Comparison of ENCODE assay signal across 22 cellular contexts in the genomic region with DNA sequence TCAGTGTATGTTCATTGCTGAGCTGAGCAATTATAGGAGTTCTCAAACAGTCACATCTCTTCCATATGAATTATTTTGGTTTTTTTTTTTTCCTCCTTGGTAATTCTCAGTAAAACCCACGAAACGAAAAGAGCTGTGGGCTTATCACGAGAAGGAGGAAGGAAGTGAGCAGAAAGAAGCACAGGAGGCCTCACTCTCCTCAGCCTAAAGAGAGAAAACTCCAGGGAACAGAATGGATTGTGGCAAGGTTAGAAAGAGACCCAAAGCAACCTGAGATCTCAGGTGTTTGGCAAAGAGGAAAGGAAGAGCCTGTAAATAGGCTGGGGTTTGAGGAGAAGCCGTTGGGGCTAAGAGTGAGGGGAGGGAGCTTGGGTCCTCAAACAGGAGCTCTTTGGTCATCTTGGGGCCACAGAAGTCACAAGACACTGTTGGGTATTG.
DNase-seq lines count a peak whose midpoint lies in the region; ATAC-seq and TF ChIP-seq lines count a peak whose summit lies in the region.
"Had no signal": no experiment of that assay in that cellular context is flagged by ENCODE, and none has a peak within 500 bp of the region (broad histone marks: within the 10 kb centered on the region; RNA-seq: fewer than 3 reads in every experiment).

No MANE protein-coding gene starts in this region.

- H3K4me3 ChIP-seq in upper lobe of right lung (no peak overlapping the region), lower leg skin (ENCODE audit: low read depth, poor library complexity, severe bottlenecking) (no peak overlapping the region)
- H3K4me3 ChIP-seq: testis had no signal

- TF ChIP-seq POLR2A in lower leg skin (IDR thresholded peaks at IDR 0.05): no peak

- peak overlapping the region; percentile 40 to 73 for H3K27ac Mint-ChIP-seq in natural killer cell treated with Interleukin-12 subunit alpha and Interleukin-12 subunit beta and Interleukin-15 and Interleukin-18, amount 100 ng/mL, for 72 hours
- peak overlapping the region in 1 of 2 donors; percentile 44 for H3K27ac Mint-ChIP-seq in natural killer cell
- peak overlapping the region; percentile 80 for H3K27ac Mint-ChIP-seq in activated T-helper 17 cell treated with anti-CD3 and anti-CD28 coated beads, Interleukin-2, amount 50 U/mL, for 72 hours
- H3K27ac Mint-ChIP-seq: T-helper 17 cell had no signal

- peaks cover 0 to 2% of the 10 kb centered on the region in 2 donors for H3K27me3 Mint-ChIP-seq in natural killer cell treated with Interleukin-12 subunit alpha and Interleukin-12 subunit beta and Interleukin-15 and Interleukin-18, amount 100 ng/mL, for 72 hours
- peaks cover 5 to 9% of the 10 kb centered on the region in 2 donors for H3K27me3 Mint-ChIP-seq in natural killer cell (ENCODE audit: low read depth in 2 of 2)
- no peaks in the 10 kb centered on the region for H3K27me3 Mint-ChIP-seq in activated T-helper 17 cell treated with anti-CD3 and anti-CD28 coated beads, Interleukin-2, amount 50 U/mL, for 72 hours
- H3K27me3 Mint-ChIP-seq: central memory CD8-positive, alpha-beta T cell; T-helper 17 cell had no signal

- peak in 1 of 2 donors; percentile 33 for ATAC-seq in natural killer cell treated with Interleukin-12 subunit alpha and Interleukin-12 subunit beta and Interleukin-15 and Interleukin-18, amount 100 ng/mL, for 72 hours
- ATAC-seq in natural killer cell: no peak
- peak; percentile 48 for ATAC-seq in activated T-helper 17 cell treated with anti-CD3 and anti-CD28 coated beads, Interleukin-2, amount 50 U/mL, for 72 hours (replicated peaks)
- peak; percentile 50 for ATAC-seq in upper lobe of right lung
- ATAC-seq: left ventricle myocardium superior, T-helper 17 cell had no signal

- peak overlapping the region; percentile 37 for H3K27ac ChIP-seq in upper lobe of right lung
- H3K27ac ChIP-seq: testis had no signal

- peak overlapping the region; percentile 43 for H3K4me3 Mint-ChIP-seq in natural killer cell treated with Interleukin-12 subunit alpha and Interleukin-12 subunit beta and Interleukin-15 and Interleukin-18, amount 100 ng/mL, for 72 hours
- H3K4me3 Mint-ChIP-seq in natural killer cell: no peak overlapping the region
- peak overlapping the region; percentile 51 for H3K4me3 Mint-ChIP-seq in activated T-helper 17 cell treated with anti-CD3 and anti-CD28 coated beads, Interleukin-2, amount 50 U/mL, for 72 hours
- H3K4me3 Mint-ChIP-seq: central memory CD8-positive, alpha-beta T cell; T-helper 17 cell had no signal

- no peaks in the 10 kb centered on the region for H3K36me3 Mint-ChIP-seq in natural killer cell treated with Interleukin-12 subunit alpha and Interleukin-12 subunit beta and Interleukin-15 and Interleukin-18, amount 100 ng/mL, for 72 hours
- no peaks in the 10 kb centered on the region for H3K36me3 Mint-ChIP-seq in natural killer cell
- no peaks in the 10 kb centered on the region for H3K36me3 Mint-ChIP-seq in activated T-helper 17 cell treated with anti-CD3 and anti-CD28 coated beads, Interleukin-2, amount 50 U/mL, for 72 hours (ENCODE audit: low read depth)

- TF ChIP-seq CTCF in natural killer cell (IDR thresholded peaks at IDR 0.05): no peak
- TF ChIP-seq CTCF in upper lobe of right lung (IDR thresholded peaks at IDR 0.05): no peak
- no peak for TF ChIP-seq CTCF in lower leg skin (IDR thresholded peaks at IDR 0.05)

- no peaks in the 10 kb centered on the region for H3K36me3 ChIP-seq in upper lobe of right lung

- H3K4me1 ChIP-seq in upper lobe of right lung: no peaks in the 10 kb centered on the region
- H3K4me1 ChIP-seq: testis had no signal

- 70 to 76% methylated on average over 4 of the region's 4 CpGs for WGBS in lower leg skin, 2 donors

- intact Hi-C loops in natural killer cell (cut with micrococcal nuclease): no loop called here
- intact Hi-C loops in upper lobe of right lung (cut with DNase I): no loop called here
- intact Hi-C loops in lower leg skin (cut with DNase I; ENCODE audit: low total_unique reads): no loop called here

- H3K9me3 ChIP-seq in upper lobe of right lung: no peaks in the 10 kb centered on the region
- H3K9me3 ChIP-seq: testis had no signal

- DNase-seq in natural killer cell treated with Interleukin-12 subunit alpha and Interleukin-12 subunit beta and Interleukin-15 and Interleukin-18, amount 100 ng/mL, for 72 hours (ENCODE audit: low spot score): no peak
- no peak for DNase-seq in natural killer cell
- DNase-seq in NOMO-1 treated with DMSO at 0.1 percent for 48 hours (lab: John Stamatoyannopoulos, UW; ENCODE audit: unreplicated experiment): peak; percentile 46
- DNase-seq in upper lobe of right lung: no peak
- DNase-seq in lower leg skin (ENCODE audit: low spot score in 2 of 2): no peak
- no peak for DNase-seq in NCI-H1694 (lab: John Stamatoyannopoulos, UW)
- no peak for DNase-seq in NCI-H2227 (lab: John Stamatoyannopoulos, UW; ENCODE audit: unreplicated experiment)
- DNase-seq: activated CD4-positive, alpha-beta T cell treated with anti-CD3 and anti-CD28 coated beads for 48 hours; anterior cingulate cortex; effector CD4-positive, alpha-beta T cell; GOT3; KG1; left ventricle myocardium superior; NCI-H1436; NK-92 treated with Interleukin-12 subunit alpha and Interleukin-12 subunit beta, amount 100 ng/mL, for 24 hours; posterior cingulate gyrus; SHP77; stimulated activated CD4-positive, alpha-beta T cell treated with anti-CD3 and anti-CD28 coated beads, Interleukin-4, amount 100 ng/mL, for 1 hour; T-helper 17 cell; testis had no signal

- H3K27me3 ChIP-seq in upper lobe of right lung: no peaks in the 10 kb centered on the region
- H3K27me3 ChIP-seq: testis had no signal

- H3K9me3 Mint-ChIP-seq in natural killer cell treated with Interleukin-12 subunit alpha and Interleukin-12 subunit beta and Interleukin-15 and Interleukin-18, amount 100 ng/mL, for 72 hours: no peaks in the 10 kb centered on the region
- H3K9me3 Mint-ChIP-seq in natural killer cell: no peaks in the 10 kb centered on the region
- no peaks in the 10 kb centered on the region for H3K9me3 Mint-ChIP-seq in activated T-helper 17 cell treated with anti-CD3 and anti-CD28 coated beads, Interleukin-2, amount 50 U/mL, for 72 hours
- H3K9me3 Mint-ChIP-seq: central memory CD8-positive, alpha-beta T cell had no signal

- peaks cover 4 to 7% of the 10 kb centered on the region in 2 donors for H3K4me1 Mint-ChIP-seq in natural killer cell treated with Interleukin-12 subunit alpha and Interleukin-12 subunit beta and Interleukin-15 and Interleukin-18, amount 100 ng/mL, for 72 hours (ENCODE audit: low read depth in 2 of 2)
- H3K4me1 Mint-ChIP-seq in natural killer cell: peaks cover 0 to 5% of the 10 kb centered on the region in 2 donors
- H3K4me1 Mint-ChIP-seq in activated T-helper 17 cell treated with anti-CD3 and anti-CD28 coated beads, Interleukin-2, amount 50 U/mL, for 72 hours: no peaks in the 10 kb centered on the region
- H3K4me1 Mint-ChIP-seq: central memory CD8-positive, alpha-beta T cell had no signal

Comparison
In these comparisons a context has a peak if more than half of its experiments do, and no peak if none do; other contexts are left out.
1. ATAC-seq: peak in activated T-helper 17 cell treated with anti-CD3 and anti-CD28 coated beads, Interleukin-2, amount 50 U/mL, for 72 hours (single experiment) and upper lobe of right lung (single experiment); none in natural killer cell (0 of 3).